ENCODE assay signal across 1 cellular context in the genomic region with DNA sequence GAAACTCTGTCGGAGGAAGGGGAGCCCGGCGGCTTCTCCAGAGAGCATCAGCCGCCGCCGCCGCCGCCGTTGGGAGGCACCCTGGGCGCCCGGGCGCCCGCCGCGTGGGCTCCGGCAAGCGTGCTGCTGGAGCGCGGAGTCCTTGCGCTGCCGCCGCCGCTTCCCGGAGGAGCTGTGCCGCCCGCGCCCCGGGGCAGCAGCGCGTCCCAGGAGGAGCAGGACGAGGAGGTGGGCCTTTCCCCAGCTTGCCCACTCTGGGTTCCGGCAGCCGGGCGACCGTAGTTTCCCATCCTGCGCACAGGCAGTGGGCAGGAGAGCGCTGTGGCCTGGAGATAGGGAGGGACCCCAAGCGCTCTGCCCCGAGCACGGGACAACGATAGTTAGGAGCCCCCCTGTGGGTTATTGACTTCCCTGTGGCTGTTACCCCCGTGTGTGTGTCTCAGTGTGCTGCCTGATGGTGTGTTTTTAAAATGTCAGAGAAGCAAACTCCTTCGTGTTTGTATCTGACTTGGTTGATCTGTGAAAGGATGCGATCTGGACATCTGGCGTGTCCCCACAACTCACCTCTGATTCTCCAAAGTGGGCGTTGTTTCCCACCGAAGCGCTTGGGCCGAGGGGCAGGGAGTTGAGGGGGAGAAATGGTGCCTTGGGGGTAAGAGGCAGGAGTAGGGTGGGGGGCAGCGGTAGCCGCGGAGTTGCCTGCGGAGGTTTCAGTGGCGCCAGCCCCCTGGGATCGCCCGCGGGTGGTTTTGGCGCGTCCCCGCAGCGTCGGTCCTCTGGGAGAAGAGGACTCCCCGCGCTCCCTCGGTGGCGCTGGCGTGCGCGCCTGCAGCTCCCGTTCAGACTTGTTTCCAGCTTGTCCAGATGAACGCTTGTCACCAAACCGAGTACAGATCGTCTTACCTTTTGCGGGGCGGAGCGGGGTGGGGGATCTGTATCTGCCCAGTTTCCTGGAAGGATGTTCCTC.
TF ChIP-seq lines count a peak whose summit lies in the region.

No MANE protein-coding gene starts in this region.

TF ChIP-seq in HepG2, 621 proteins besides CTCF, POLR2A, EP300 and RAD21:
- TF ChIP-seq, protein P1, sequence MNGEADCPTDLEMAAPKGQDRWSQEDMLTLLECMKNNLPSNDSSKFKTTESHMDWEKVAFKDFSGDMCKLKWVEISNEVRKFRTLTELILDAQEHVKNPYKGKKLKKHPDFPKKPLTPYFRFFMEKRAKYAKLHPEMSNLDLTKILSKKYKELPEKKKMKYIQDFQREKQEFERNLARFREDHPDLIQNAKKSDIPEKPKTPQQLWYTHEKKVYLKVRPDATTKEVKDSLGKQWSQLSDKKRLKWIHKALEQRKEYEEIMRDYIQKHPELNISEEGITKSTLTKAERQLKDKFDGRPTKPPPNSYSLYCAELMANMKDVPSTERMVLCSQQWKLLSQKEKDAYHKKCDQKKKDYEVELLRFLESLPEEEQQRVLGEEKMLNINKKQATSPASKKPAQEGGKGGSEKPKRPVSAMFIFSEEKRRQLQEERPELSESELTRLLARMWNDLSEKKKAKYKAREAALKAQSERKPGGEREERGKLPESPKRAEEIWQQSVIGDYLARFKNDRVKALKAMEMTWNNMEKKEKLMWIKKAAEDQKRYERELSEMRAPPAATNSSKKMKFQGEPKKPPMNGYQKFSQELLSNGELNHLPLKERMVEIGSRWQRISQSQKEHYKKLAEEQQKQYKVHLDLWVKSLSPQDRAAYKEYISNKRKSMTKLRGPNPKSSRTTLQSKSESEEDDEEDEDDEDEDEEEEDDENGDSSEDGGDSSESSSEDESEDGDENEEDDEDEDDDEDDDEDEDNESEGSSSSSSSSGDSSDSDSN (CRISPR knock-in tag; IDR thresholded peaks at IDR 0.05): 0 out of 2 replicates have a peak, but pooled peaks have one; percentile 8
- TF ChIP-seq, protein P2, sequence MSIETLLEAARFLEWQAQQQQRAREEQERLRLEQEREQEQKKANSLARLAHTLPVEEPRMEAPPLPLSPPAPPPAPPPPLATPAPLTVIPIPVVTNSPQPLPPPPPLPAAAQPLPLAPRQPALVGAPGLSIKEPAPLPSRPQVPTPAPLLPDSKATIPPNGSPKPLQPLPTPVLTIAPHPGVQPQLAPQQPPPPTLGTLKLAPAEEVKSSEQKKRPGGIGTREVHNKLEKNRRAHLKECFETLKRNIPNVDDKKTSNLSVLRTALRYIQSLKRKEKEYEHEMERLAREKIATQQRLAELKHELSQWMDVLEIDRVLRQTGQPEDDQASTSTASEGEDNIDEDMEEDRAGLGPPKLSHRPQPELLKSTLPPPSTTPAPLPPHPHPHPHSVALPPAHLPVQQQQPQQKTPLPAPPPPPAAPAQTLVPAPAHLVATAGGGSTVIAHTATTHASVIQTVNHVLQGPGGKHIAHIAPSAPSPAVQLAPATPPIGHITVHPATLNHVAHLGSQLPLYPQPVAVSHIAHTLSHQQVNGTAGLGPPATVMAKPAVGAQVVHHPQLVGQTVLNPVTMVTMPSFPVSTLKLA (IDR thresholded peaks at IDR 0.05): no peak
- TF ChIP-seq, protein P3, sequence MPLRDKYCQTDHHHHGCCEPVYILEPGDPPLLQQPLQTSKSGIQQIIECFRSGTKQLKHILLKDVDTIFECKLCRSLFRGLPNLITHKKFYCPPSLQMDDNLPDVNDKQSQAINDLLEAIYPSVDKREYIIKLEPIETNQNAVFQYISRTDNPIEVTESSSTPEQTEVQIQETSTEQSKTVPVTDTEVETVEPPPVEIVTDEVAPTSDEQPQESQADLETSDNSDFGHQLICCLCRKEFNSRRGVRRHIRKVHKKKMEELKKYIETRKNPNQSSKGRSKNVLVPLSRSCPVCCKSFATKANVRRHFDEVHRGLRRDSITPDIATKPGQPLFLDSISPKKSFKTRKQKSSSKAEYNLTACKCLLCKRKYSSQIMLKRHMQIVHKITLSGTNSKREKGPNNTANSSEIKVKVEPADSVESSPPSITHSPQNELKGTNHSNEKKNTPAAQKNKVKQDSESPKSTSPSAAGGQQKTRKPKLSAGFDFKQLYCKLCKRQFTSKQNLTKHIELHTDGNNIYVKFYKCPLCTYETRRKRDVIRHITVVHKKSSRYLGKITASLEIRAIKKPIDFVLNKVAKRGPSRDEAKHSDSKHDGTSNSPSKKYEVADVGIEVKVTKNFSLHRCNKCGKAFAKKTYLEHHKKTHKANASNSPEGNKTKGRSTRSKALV (CRISPR knock-in tag; IDR thresholded peaks at IDR 0.05): peak; percentile 73; the same call in 1 of the 2 replicates
TF ChIP-seq in HepG2: peak in this region for 2.
